In the genomic region with DNA sequence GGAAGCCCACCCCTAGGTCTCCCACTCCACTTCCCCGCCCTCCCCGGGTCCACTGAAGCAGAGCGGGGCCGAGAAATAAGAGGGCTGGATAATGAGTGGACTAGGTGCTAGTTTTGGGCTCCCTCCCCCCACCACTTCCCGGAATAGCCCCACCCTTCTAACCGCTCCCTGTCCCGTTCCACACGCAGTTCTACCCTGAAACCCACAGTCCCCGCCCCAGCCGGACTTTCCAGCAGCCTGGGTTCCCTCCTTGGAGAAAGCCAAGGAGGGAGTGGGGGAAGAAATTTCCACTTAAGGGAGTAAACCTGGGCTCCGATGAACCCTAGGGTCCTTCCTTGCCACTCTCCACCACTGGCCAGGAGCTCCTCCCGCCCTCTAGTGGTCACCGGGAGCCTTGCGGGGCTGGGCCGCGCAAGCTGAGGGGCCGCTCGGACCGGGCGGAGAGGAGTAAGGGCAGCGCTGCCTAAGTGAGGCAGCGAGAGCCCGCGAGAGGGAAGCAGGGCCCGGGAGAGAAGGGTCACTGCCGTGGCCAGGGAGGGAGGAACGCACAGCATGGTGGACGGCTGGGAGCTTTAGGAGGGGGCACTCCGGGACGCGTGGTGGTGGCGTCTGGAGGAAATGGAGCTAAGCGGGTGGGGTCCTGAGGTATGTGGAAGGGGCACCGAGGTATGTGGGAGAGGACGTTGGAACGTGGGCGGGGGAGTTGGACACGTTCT, we compare ENCODE assay signal across 8 cellular contexts. TPM values are rescaled to one million over a fixed set of nuclear protein-coding genes. Genes with fewer than 3 reads are reported as not detected.
DNase-seq lines count a peak whose midpoint lies in the region; ATAC-seq and TF ChIP-seq lines count a peak whose summit lies in the region.

No MANE protein-coding gene starts in this region.

- peak; percentile 96 for DNase-seq in AG10803 (ENCODE audit: low read depth)
- DNase-seq in NCI-H526 treated with DMSO at 0.1 percent for 48 hours (lab: John Stamatoyannopoulos, UW) = peak; percentile 95
- DNase-seq in activated CD4-positive, alpha-beta T cell treated with anti-CD3 and anti-CD28 coated beads, Interleukin-2, amount 50 U/mL, for 1 hour = peak; percentile 63
- peak; percentile 58 to 85 for DNase-seq in dermis microvascular lymphatic vessel endothelial cell (ENCODE audit: low read depth in 2 of 2)
- peak; percentile 82 to 85 (median 83) for DNase-seq in right lobe of liver
- DNase-seq in stimulated activated CD4-positive, alpha-beta T cell treated with anti-CD3 and anti-CD28 coated beads, Interleukin-4, amount 100 ng/mL, for 24 hours = peak; percentile 83

- peak overlapping the region in 2 of 3 donors; percentile 12 to 21 for H3K27ac ChIP-seq in right lobe of liver

- H3K4me3 ChIP-seq in AG10803 (ENCODE audit: low read length) = peak overlapping the region; percentile 70
- H3K4me3 ChIP-seq in right lobe of liver = peak overlapping the region; percentile 24 to 42 (median 27)

- 2% methylated on average over 26 of the region's 38 CpGs for WGBS in right lobe of liver (ENCODE audit: insufficient coverage, low coverage, low lambda C conversion rate, missing lambda C conversion rate)

- no peaks in the 10 kb centered on the region for H3K36me3 ChIP-seq in right lobe of liver

- no peaks in the 10 kb centered on the region for H3K27me3 ChIP-seq in right lobe of liver

- no peaks in the 10 kb centered on the region for H3K9me3 ChIP-seq in right lobe of liver

- H3K4me1 ChIP-seq in right lobe of liver = peaks cover 0 to 22% (median 2%) of the 10 kb centered on the region in 4 donors

- ATAC-seq in GM18909 (IDR thresholded peaks at IDR 0.05; ENCODE audit: poor library complexity, unreplicated experiment) = peak; percentile 71
- ATAC-seq in HG03439 (IDR thresholded peaks at IDR 0.05; ENCODE audit: unreplicated experiment) = peak; percentile 56
- peak; percentile 91 to 92 (median 92) for ATAC-seq in right lobe of liver

- intact Hi-C loops in right lobe of liver (cut with DNase I) = no loop called here

- peak; percentile 23 for TF ChIP-seq POLR2A in right lobe of liver (IDR thresholded peaks at IDR 0.05)

- TF ChIP-seq CTCF in AG10803 (conservative IDR thresholded peaks at IDR 0.05; ENCODE audit: low read length) (peak; percentile 75), right lobe of liver (IDR thresholded peaks at IDR 0.05) (peak; percentile 94 to 99 (median 97))

RNA-seq across cellular contexts. Expression of gene THBS3, which starts 14.3 kb away (rescaled TPM):
- total RNA-seq in dermis microvascular lymphatic vessel endothelial cell (11.0 and 19.5 TPM in 2 replicates), right lobe of liver (10 to 100 TPM in 3 of 6 experiments, 1 to 10 TPM in 3; 4.0 to 14.4 (median 10.5) TPM)

RNA-seq across cellular contexts. Expression of gene MTX1, which starts 15.1 kb away (rescaled TPM):
- total RNA-seq in dermis microvascular lymphatic vessel endothelial cell = 32.7 and 36.1 TPM in 2 replicates
- total RNA-seq in right lobe of liver = 10 to 100 TPM; 20.0 to 50.7 (median 23.9) TPM

RNA-seq across cellular contexts. Expression of gene TRIM46, which starts 19.8 kb away (rescaled TPM):
- total RNA-seq in dermis microvascular lymphatic vessel endothelial cell (1.8 and 1.9 TPM in 2 replicates), right lobe of liver (under 1 TPM in 2 of 6 experiments, not detected in 4; 0.09 to 0.15 TPM)

RNA-seq across cellular contexts. Expression of gene KRTCAP2, which starts 20.3 kb away (rescaled TPM):
- total RNA-seq in dermis microvascular lymphatic vessel endothelial cell (126 and 157 TPM in 2 replicates), right lobe of liver (100 to 1,000 TPM in 3 of 6 experiments, 10 to 100 TPM in 3; 85.5 to 145 (median 99.9) TPM)

RNA-seq across cellular contexts. Expression of gene DPM3, which starts 53.1 kb away (rescaled TPM):
- 24.7 and 40.4 TPM in 2 replicates for total RNA-seq in dermis microvascular lymphatic vessel endothelial cell
- total RNA-seq in right lobe of liver = 100 to 1,000 TPM in 1 of 6 experiments, 10 to 100 TPM in 5; 50.4 to 106 (median 60.4) TPM

Comparison
In these comparisons a context has a peak if more than half of its experiments do, and no peak if none do; other contexts are left out.
1. Peak in every context shown above with its lines: DNase-seq, ATAC-seq, H3K4me3 ChIP-seq and H3K27ac ChIP-seq.